In the genomic region with DNA sequence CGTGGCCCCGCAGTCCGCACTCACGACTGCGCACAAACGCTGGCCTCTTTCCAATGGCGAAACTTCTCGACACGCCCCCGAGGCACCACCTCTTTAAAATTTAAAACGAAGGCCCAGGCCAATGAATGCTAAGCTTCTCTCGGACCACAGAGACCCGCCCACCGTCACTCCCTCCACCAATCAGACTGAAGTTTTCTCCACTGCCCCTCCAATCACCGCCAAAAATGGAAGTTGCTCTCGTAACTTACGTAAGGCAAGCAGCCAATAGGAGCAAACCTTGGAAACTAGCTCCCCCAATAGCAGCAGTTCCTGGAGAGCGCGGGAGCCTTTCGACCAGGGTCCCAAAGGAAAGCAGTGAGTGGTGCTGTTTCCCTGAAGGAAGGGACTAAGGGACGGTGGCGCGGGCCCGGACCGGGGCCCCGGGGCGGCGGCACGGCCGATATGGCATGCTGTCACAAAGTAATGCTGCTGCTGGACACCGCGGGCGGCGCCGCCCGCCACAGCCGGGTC, we compare ENCODE assay signal across 1 cellular context.
TF ChIP-seq lines count a peak whose summit lies in the region.

A gene with protein sequence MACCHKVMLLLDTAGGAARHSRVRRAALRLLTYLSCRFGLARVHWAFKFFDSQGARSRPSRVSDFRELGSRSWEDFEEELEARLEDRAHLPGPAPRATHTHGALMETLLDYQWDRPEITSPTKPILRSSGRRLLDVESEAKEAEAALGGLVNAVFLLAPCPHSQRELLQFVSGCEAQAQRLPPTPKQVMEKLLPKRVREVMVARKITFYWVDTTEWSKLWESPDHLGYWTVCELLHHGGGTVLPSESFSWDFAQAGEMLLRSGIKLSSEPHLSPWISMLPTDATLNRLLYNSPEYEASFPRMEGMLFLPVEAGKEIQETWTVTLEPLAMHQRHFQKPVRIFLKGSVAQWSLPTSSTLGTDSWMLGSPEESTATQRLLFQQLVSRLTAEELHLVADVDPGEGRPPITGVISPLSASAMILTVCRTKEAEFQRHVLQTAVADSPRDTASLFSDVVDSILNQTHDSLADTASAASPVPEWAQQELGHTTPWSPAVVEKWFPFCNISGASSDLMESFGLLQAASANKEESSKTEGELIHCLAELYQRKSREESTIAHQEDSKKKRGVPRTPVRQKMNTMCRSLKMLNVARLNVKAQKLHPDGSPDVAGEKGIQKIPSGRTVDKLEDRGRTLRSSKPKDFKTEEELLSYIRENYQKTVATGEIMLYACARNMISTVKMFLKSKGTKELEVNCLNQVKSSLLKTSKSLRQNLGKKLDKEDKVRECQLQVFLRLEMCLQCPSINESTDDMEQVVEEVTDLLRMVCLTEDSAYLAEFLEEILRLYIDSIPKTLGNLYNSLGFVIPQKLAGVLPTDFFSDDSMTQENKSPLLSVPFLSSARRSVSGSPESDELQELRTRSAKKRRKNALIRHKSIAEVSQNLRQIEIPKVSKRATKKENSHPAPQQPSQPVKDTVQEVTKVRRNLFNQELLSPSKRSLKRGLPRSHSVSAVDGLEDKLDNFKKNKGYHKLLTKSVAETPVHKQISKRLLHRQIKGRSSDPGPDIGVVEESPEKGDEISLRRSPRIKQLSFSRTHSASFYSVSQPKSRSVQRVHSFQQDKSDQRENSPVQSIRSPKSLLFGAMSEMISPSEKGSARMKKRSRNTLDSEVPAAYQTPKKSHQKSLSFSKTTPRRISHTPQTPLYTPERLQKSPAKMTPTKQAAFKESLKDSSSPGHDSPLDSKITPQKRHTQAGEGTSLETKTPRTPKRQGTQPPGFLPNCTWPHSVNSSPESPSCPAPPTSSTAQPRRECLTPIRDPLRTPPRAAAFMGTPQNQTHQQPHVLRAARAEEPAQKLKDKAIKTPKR (N-terminal part only) (plus strand): TSS at position 324 of the 510 bp plus-strand sequence. CDS start 118 bp downstream, at position 442.

TF ChIP-seq in WTC11, 78 proteins besides CTCF, POLR2A, EP300 and RAD21 (continued from another document and continues in another):
- TF ChIP-seq PRRX2 (CRISPR knock-in tag; IDR thresholded peaks at IDR 0.05): no peak
- TF ChIP-seq, protein P1, sequence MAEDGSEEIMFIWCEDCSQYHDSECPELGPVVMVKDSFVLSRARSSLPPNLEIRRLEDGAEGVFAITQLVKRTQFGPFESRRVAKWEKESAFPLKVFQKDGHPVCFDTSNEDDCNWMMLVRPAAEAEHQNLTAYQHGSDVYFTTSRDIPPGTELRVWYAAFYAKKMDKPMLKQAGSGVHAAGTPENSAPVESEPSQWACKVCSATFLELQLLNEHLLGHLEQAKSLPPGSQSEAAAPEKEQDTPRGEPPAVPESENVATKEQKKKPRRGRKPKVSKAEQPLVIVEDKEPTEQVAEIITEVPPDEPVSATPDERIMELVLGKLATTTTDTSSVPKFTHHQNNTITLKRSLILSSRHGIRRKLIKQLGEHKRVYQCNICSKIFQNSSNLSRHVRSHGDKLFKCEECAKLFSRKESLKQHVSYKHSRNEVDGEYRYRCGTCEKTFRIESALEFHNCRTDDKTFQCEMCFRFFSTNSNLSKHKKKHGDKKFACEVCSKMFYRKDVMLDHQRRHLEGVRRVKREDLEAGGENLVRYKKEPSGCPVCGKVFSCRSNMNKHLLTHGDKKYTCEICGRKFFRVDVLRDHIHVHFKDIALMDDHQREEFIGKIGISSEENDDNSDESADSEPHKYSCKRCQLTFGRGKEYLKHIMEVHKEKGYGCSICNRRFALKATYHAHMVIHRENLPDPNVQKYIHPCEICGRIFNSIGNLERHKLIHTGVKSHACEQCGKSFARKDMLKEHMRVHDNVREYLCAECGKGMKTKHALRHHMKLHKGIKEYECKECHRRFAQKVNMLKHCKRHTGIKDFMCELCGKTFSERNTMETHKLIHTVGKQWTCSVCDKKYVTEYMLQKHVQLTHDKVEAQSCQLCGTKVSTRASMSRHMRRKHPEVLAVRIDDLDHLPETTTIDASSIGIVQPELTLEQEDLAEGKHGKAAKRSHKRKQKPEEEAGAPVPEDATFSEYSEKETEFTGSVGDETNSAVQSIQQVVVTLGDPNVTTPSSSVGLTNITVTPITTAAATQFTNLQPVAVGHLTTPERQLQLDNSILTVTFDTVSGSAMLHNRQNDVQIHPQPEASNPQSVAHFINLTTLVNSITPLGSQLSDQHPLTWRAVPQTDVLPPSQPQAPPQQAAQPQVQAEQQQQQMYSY (CRISPR knock-in tag; IDR thresholded peaks at IDR 0.05): 0 out of 2 replicates have a peak, but pooled peaks have one; percentile 5
- TF ChIP-seq, protein P2, sequence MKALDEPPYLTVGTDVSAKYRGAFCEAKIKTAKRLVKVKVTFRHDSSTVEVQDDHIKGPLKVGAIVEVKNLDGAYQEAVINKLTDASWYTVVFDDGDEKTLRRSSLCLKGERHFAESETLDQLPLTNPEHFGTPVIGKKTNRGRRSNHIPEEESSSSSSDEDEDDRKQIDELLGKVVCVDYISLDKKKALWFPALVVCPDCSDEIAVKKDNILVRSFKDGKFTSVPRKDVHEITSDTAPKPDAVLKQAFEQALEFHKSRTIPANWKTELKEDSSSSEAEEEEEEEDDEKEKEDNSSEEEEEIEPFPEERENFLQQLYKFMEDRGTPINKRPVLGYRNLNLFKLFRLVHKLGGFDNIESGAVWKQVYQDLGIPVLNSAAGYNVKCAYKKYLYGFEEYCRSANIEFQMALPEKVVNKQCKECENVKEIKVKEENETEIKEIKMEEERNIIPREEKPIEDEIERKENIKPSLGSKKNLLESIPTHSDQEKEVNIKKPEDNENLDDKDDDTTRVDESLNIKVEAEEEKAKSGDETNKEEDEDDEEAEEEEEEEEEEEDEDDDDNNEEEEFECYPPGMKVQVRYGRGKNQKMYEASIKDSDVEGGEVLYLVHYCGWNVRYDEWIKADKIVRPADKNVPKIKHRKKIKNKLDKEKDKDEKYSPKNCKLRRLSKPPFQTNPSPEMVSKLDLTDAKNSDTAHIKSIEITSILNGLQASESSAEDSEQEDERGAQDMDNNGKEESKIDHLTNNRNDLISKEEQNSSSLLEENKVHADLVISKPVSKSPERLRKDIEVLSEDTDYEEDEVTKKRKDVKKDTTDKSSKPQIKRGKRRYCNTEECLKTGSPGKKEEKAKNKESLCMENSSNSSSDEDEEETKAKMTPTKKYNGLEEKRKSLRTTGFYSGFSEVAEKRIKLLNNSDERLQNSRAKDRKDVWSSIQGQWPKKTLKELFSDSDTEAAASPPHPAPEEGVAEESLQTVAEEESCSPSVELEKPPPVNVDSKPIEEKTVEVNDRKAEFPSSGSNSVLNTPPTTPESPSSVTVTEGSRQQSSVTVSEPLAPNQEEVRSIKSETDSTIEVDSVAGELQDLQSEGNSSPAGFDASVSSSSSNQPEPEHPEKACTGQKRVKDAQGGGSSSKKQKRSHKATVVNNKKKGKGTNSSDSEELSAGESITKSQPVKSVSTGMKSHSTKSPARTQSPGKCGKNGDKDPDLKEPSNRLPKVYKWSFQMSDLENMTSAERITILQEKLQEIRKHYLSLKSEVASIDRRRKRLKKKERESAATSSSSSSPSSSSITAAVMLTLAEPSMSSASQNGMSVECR (CRISPR knock-in tag; IDR thresholded peaks at IDR 0.05; ENCODE audit: borderline replicate concordance): 0 out of 2 replicates have a peak, but pooled peaks have one; percentile 83
- TF ChIP-seq TP53 (CRISPR knock-in tag; IDR thresholded peaks at IDR 0.05): 0 out of 2 replicates have a peak, but pooled peaks have one; percentile 5
- TF ChIP-seq CBFB (CRISPR knock-in tag; IDR thresholded peaks at IDR 0.05; ENCODE audit: low read depth): no peak
- TF ChIP-seq FOXP1 (CRISPR knock-in tag; IDR thresholded peaks at IDR 0.05; ENCODE audit: borderline replicate concordance): no peak
- TF ChIP-seq, protein P3, sequence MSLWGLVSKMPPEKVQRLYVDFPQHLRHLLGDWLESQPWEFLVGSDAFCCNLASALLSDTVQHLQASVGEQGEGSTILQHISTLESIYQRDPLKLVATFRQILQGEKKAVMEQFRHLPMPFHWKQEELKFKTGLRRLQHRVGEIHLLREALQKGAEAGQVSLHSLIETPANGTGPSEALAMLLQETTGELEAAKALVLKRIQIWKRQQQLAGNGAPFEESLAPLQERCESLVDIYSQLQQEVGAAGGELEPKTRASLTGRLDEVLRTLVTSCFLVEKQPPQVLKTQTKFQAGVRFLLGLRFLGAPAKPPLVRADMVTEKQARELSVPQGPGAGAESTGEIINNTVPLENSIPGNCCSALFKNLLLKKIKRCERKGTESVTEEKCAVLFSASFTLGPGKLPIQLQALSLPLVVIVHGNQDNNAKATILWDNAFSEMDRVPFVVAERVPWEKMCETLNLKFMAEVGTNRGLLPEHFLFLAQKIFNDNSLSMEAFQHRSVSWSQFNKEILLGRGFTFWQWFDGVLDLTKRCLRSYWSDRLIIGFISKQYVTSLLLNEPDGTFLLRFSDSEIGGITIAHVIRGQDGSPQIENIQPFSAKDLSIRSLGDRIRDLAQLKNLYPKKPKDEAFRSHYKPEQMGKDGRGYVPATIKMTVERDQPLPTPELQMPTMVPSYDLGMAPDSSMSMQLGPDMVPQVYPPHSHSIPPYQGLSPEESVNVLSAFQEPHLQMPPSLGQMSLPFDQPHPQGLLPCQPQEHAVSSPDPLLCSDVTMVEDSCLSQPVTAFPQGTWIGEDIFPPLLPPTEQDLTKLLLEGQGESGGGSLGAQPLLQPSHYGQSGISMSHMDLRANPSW (CRISPR knock-in tag; conservative IDR thresholded peaks at IDR 0.05; ENCODE audit: low read depth): no peak
- TF ChIP-seq, protein P4, sequence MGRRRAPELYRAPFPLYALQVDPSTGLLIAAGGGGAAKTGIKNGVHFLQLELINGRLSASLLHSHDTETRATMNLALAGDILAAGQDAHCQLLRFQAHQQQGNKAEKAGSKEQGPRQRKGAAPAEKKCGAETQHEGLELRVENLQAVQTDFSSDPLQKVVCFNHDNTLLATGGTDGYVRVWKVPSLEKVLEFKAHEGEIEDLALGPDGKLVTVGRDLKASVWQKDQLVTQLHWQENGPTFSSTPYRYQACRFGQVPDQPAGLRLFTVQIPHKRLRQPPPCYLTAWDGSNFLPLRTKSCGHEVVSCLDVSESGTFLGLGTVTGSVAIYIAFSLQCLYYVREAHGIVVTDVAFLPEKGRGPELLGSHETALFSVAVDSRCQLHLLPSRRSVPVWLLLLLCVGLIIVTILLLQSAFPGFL (CRISPR knock-in tag; IDR thresholded peaks at IDR 0.05; ENCODE audit: borderline replicate concordance): no peak
- peak; percentile 86 for TF ChIP-seq NFYB (CRISPR knock-in tag; conservative IDR thresholded peaks at IDR 0.05; ENCODE audit: low read depth)
- no peak for TF ChIP-seq TEAD4 (CRISPR knock-in tag; IDR thresholded peaks at IDR 0.05)
- TF ChIP-seq, protein P5, sequence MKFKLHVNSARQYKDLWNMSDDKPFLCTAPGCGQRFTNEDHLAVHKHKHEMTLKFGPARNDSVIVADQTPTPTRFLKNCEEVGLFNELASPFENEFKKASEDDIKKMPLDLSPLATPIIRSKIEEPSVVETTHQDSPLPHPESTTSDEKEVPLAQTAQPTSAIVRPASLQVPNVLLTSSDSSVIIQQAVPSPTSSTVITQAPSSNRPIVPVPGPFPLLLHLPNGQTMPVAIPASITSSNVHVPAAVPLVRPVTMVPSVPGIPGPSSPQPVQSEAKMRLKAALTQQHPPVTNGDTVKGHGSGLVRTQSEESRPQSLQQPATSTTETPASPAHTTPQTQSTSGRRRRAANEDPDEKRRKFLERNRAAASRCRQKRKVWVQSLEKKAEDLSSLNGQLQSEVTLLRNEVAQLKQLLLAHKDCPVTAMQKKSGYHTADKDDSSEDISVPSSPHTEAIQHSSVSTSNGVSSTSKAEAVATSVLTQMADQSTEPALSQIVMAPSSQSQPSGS (CRISPR knock-in tag; IDR thresholded peaks at IDR 0.05; ENCODE audit: borderline replicate concordance, low read depth): no peak
- no peak for TF ChIP-seq ZNF138 (CRISPR knock-in tag; conservative IDR thresholded peaks at IDR 0.05)
- TF ChIP-seq, protein P6, sequence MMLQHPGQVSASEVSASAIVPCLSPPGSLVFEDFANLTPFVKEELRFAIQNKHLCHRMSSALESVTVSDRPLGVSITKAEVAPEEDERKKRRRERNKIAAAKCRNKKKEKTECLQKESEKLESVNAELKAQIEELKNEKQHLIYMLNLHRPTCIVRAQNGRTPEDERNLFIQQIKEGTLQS (CRISPR knock-in tag; conservative IDR thresholded peaks at IDR 0.05): no peak
- TF ChIP-seq TEAD1 (CRISPR knock-in tag; IDR thresholded peaks at IDR 0.05): peak; percentile 42; the same call in 1 of the 2 replicates
- 0 out of 2 replicates have a peak, but pooled peaks have one; percentile 34 for TF ChIP-seq SMAD3 (CRISPR knock-in tag; IDR thresholded peaks at IDR 0.05; ENCODE audit: borderline replicate concordance)
- TF ChIP-seq, protein P7, sequence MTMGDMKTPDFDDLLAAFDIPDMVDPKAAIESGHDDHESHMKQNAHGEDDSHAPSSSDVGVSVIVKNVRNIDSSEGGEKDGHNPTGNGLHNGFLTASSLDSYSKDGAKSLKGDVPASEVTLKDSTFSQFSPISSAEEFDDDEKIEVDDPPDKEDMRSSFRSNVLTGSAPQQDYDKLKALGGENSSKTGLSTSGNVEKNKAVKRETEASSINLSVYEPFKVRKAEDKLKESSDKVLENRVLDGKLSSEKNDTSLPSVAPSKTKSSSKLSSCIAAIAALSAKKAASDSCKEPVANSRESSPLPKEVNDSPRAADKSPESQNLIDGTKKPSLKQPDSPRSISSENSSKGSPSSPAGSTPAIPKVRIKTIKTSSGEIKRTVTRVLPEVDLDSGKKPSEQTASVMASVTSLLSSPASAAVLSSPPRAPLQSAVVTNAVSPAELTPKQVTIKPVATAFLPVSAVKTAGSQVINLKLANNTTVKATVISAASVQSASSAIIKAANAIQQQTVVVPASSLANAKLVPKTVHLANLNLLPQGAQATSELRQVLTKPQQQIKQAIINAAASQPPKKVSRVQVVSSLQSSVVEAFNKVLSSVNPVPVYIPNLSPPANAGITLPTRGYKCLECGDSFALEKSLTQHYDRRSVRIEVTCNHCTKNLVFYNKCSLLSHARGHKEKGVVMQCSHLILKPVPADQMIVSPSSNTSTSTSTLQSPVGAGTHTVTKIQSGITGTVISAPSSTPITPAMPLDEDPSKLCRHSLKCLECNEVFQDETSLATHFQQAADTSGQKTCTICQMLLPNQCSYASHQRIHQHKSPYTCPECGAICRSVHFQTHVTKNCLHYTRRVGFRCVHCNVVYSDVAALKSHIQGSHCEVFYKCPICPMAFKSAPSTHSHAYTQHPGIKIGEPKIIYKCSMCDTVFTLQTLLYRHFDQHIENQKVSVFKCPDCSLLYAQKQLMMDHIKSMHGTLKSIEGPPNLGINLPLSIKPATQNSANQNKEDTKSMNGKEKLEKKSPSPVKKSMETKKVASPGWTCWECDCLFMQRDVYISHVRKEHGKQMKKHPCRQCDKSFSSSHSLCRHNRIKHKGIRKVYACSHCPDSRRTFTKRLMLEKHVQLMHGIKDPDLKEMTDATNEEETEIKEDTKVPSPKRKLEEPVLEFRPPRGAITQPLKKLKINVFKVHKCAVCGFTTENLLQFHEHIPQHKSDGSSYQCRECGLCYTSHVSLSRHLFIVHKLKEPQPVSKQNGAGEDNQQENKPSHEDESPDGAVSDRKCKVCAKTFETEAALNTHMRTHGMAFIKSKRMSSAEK (CRISPR knock-in tag; IDR thresholded peaks at IDR 0.05; ENCODE audit: borderline replicate concordance): no peak
- TF ChIP-seq, protein P8, sequence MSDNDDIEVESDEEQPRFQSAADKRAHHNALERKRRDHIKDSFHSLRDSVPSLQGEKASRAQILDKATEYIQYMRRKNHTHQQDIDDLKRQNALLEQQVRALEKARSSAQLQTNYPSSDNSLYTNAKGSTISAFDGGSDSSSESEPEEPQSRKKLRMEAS (CRISPR knock-in tag; IDR thresholded peaks at IDR 0.05): peak; percentile 82
- TF ChIP-seq, protein P9, sequence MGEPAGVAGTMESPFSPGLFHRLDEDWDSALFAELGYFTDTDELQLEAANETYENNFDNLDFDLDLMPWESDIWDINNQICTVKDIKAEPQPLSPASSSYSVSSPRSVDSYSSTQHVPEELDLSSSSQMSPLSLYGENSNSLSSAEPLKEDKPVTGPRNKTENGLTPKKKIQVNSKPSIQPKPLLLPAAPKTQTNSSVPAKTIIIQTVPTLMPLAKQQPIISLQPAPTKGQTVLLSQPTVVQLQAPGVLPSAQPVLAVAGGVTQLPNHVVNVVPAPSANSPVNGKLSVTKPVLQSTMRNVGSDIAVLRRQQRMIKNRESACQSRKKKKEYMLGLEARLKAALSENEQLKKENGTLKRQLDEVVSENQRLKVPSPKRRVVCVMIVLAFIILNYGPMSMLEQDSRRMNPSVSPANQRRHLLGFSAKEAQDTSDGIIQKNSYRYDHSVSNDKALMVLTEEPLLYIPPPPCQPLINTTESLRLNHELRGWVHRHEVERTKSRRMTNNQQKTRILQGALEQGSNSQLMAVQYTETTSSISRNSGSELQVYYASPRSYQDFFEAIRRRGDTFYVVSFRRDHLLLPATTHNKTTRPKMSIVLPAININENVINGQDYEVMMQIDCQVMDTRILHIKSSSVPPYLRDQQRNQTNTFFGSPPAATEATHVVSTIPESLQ (CRISPR knock-in tag; IDR thresholded peaks at IDR 0.05): no peak
